ENCODE assay signal across 9 cellular contexts in the genomic region with DNA sequence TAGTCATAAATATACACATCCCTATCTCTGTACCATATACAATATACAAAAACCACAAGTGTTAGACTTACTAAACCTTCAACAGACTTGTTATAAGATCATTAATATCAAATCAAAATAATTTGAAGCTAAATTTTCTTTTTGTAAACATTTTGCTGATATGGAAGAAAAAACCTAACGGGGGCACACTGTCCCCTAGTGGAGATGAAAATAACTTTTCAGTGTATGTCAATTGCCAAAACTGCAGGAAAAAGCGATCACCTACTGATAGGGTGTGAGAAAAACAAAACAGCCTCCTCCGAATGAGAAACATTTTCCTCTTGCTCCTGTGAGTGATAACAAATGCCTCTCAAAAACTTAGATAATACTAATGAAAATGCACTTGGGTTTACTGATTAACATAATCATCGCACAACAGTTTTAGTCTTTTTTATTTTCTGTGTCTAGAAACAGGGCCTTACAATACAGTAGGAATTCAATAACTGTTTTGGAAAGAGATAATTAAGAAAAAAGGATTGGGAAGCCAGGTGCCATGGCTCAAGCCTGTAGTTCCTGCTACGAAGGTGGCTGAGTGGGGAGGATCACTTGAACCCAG.
A peak's percentile ranks its signal among the peaks of the same experiment; 100 is the strongest.
DNase-seq lines count a peak whose midpoint lies in the region; ATAC-seq and TF ChIP-seq lines count a peak whose summit lies in the region.
"Had no signal": no experiment of that assay in that cellular context is flagged by ENCODE, and none has a peak within 500 bp of the region (broad histone marks: within the 10 kb centered on the region; RNA-seq: fewer than 3 reads in every experiment).

No MANE protein-coding gene starts in this region.

- TF ChIP-seq CTCF in chondrocyte (IDR thresholded peaks at IDR 0.05), result peak; percentile 82
- TF ChIP-seq CTCF in nephron (IDR thresholded peaks at IDR 0.05; ENCODE audit: unreplicated experiment in 3 of 3), result peak in 2 of 3 experiments; percentile 41 to 53

- H3K27me3 Mint-ChIP-seq in chondrocyte (ENCODE audit: low read depth) (no peaks in the 10 kb centered on the region), nephron (ENCODE audit: low read depth) (no peaks in the 10 kb centered on the region)

- DNase-seq in GM03348 (ENCODE audit: low spot score) (peak; percentile 29), LoVo (ENCODE audit: low spot score) (peak; percentile 43), chondrocyte (ENCODE audit: low spot score) (no peak), T-helper 1 cell (no peak)

- H3K36me3 Mint-ChIP-seq in chondrocyte (ENCODE audit: low read depth) (peaks cover 2% of the 10 kb centered on the region), nephron (ENCODE audit: low read depth) (no peaks in the 10 kb centered on the region)

- peaks cover 14% of the 10 kb centered on the region for H3K9me3 Mint-ChIP-seq in chondrocyte (ENCODE audit: low read depth)
- H3K9me3 Mint-ChIP-seq in nephron, result peaks cover 14% of the 10 kb centered on the region

- H3K4me1 Mint-ChIP-seq in chondrocyte (ENCODE audit: low read depth) (peaks cover 14% of the 10 kb centered on the region), nephron (peaks cover 34% of the 10 kb centered on the region)

- H3K4me3 Mint-ChIP-seq in chondrocyte (ENCODE audit: unreplicated experiment) (no peak overlapping the region), nephron (no peak overlapping the region)
- H3K4me3 Mint-ChIP-seq: T-helper 1 cell treated with Interleukin-12 subunit alpha and Interleukin-12 subunit beta and Interleukin-4 antibody, amounts not matched to agents 30 μg/mL and 1 μg/mL, for 36 hours had no signal

- no peak for ATAC-seq in GM21825 (IDR thresholded peaks at IDR 0.05; ENCODE audit: unreplicated experiment)
- ATAC-seq in GM18498 (IDR thresholded peaks at IDR 0.05; ENCODE audit: unreplicated experiment), result no peak
- ATAC-seq in GM21381 (IDR thresholded peaks at IDR 0.05; ENCODE audit: unreplicated experiment), result no peak

- H3K27ac Mint-ChIP-seq in chondrocyte (ENCODE audit: unreplicated experiment) (no peak overlapping the region), nephron (no peak overlapping the region)
- H3K27ac Mint-ChIP-seq: T-helper 1 cell treated with Interleukin-12 subunit alpha and Interleukin-12 subunit beta and Interleukin-4 antibody, amounts not matched to agents 30 μg/mL and 1 μg/mL, for 36 hours had no signal

Comparison
In these comparisons a context has a peak if more than half of its experiments do, and no peak if none do; other contexts are left out.
1. DNase-seq: peak in GM03348 (single experiment) and LoVo (single experiment); none in chondrocyte (single experiment) and T-helper 1 cell (0 of 5).